ENCODE assay signal across 21 cellular contexts in the genomic region with DNA sequence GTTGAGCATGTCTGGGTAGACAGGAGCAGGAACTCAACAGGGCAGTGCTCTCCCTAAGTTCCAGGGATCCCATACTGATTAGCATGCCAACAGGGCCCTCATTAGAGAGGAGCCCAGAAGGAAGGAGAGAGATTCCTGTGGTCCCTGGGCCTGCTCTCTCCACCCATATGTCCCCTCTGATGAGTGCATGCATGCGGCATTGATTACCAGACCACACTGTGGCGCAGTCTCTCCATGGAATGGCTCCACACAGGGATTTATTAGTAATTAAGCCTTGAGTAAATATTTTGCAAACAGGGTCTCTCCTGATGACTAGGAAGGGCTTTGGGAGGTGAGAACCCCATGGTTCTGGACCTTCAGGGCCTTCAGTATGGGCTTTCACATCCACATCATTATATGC. TPM values are rescaled to one million over a fixed set of nuclear protein-coding genes. Genes with fewer than 3 reads are reported as not detected.
DNase-seq lines count a peak whose midpoint lies in the region; ATAC-seq, FAIRE-seq and TF ChIP-seq lines count a peak whose summit lies in the region.
"Had no signal": no experiment of that assay in that cellular context is flagged by ENCODE, and none has a peak within 500 bp of the region (broad histone marks: within the 10 kb centered on the region; RNA-seq: fewer than 3 reads in every experiment).

No MANE protein-coding gene starts in this region.

- H4K91ac ChIP-seq in H1 (replicated peaks; ENCODE audit: insufficient read length, low read length), result no peak overlapping the region

- no peak for DNase-seq in GM23338 (ENCODE audit: low spot score)
- DNase-seq in RPMI7951 (ENCODE audit: low read depth), result peak; percentile 29
- no peak for DNase-seq in H1 (ENCODE audit: low read depth in 1 of 2, low spot score in 2 of 2)
- no peak for DNase-seq in upper lobe of left lung
- DNase-seq in posterior cingulate gyrus, result no peak
- no peak for DNase-seq in heart left ventricle
- DNase-seq: AML-193; CD4-positive, alpha-beta memory T cell; DMS53; DND-41; EL; GM23248; H7; KG1 had no signal

- H4K20me1 ChIP-seq in GM23338 (replicated peaks; ENCODE audit: insufficient read depth) (no peaks in the 10 kb centered on the region), H1 (replicated peaks in 1 of 2; ENCODE audit: control insufficient read depth in 1 of 2, insufficient read depth in 2 of 2, low read length in 2 of 2) (no peaks in the 10 kb centered on the region)

- H3K79me2 ChIP-seq in GM23338 (replicated peaks; ENCODE audit: insufficient read depth), result no peaks in the 10 kb centered on the region
- no peaks in the 10 kb centered on the region for H3K79me2 ChIP-seq in H1 (ENCODE audit: control insufficient read depth in 1 of 2, insufficient read depth in 2 of 2, low read length in 2 of 2)

- no peak overlapping the region; the same call in 1 of the 2 replicates for H2BK5ac ChIP-seq in H1 (ENCODE audit: low read depth, low read length)

- H2BK12ac ChIP-seq in H1 (ENCODE audit: low read depth, low read length), result no peak overlapping the region

- ATAC-seq in GM23338 (no peak), upper lobe of left lung (ENCODE audit: low FRiP score in 2 of 2) (no peak), heart left ventricle (no peak)

- no peak for TF ChIP-seq EP300 in H1 (IDR thresholded peaks at IDR 0.05; ENCODE audit: borderline replicate concordance in 1 of 2, low read depth in 2 of 2, low read length in 2 of 2)
- TF ChIP-seq EP300 in upper lobe of left lung (IDR thresholded peaks at IDR 0.05), result no peak

- H3K4ac ChIP-seq in H1 (replicated peaks; ENCODE audit: insufficient read length, low read depth, low read length), result no peak overlapping the region

- 0 out of 2 replicates have a peak, but pooled peaks cover 4% of the 10 kb centered on the region for H3K9me2 ChIP-seq in GM23338 (ENCODE audit: insufficient read depth)

- no peak overlapping the region for H2BK120ac ChIP-seq in H1 (replicated peaks; ENCODE audit: low read depth, low read length)

- no peak overlapping the region for H3K4me3 ChIP-seq in GM23338
- no peak overlapping the region for H3K4me3 ChIP-seq in H1 (ENCODE audit: extremely low read depth in 1 of 4, insufficient read depth in 2 of 4, low read depth in 3 of 4, low read length in 4 of 4)
- no peak overlapping the region for H3K4me3 ChIP-seq in upper lobe of left lung
- H3K4me3 ChIP-seq in heart left ventricle, result no peak overlapping the region
- H3K4me3 ChIP-seq: GM23248 had no signal

- no peak overlapping the region for H3K23ac ChIP-seq in H1 (ENCODE audit: insufficient read length)

- H3K79me1 ChIP-seq in H1 (ENCODE audit: low read depth, low read length), result no peaks in the 10 kb centered on the region

- no peaks in the 10 kb centered on the region for H3F3A ChIP-seq in GM23338 (replicated peaks; ENCODE audit: low read depth)

- no peak overlapping the region for H3K27ac Mint-ChIP-seq in GM23338
- H3K27ac Mint-ChIP-seq: CD4-positive, alpha-beta memory T cell had no signal

- no peak overlapping the region for H3K18ac ChIP-seq in H1 (ENCODE audit: extremely low read depth, low read length)

- no peak overlapping the region for H4K8ac ChIP-seq in H1 (ENCODE audit: extremely low read depth, insufficient read depth, low read length)

- H3K4me1 Mint-ChIP-seq in GM23338, result peaks cover 2% of the 10 kb centered on the region; the same call in 2 of the 3 replicates
- H3K4me1 Mint-ChIP-seq: CD4-positive, alpha-beta memory T cell had no signal

- peak; percentile 3 for TF ChIP-seq CTCF in GM12873 (IDR thresholded peaks at IDR 0.05; ENCODE audit: insufficient read depth, low read depth, low read length, missing control alignments)
- peak in 1 of 2 experiments; percentile 54; a peak in 2 of 4 replicates for TF ChIP-seq CTCF in GM23338 (conservative IDR thresholded peaks at IDR 0.05; ENCODE audit: low read depth in 2 of 2)
- no peak for TF ChIP-seq CTCF in H1 (IDR thresholded peaks at IDR 0.05; ENCODE audit: control extremely low read depth in 1 of 3, insufficient read depth in 1 of 3, low read depth in 1 of 3, low read length in 3 of 3)
- no peak for TF ChIP-seq CTCF in upper lobe of left lung (IDR thresholded peaks at IDR 0.05)
- no peak for TF ChIP-seq CTCF in heart left ventricle (IDR thresholded peaks at IDR 0.05)

- H3K23me2 ChIP-seq in H1 (ENCODE audit: low read depth, low read length), result no peaks in the 10 kb centered on the region; the same call in 1 of the 2 replicates

- H3K14ac ChIP-seq in H1 (ENCODE audit: insufficient read length), result no peak overlapping the region

- no peak overlapping the region for H3K4me2 ChIP-seq in GM23338
- no peak overlapping the region for H3K4me2 ChIP-seq in H1 (ENCODE audit: insufficient read depth in 1 of 2, low read depth in 2 of 2, low read length in 2 of 2)

- H3K27me3 Mint-ChIP-seq in GM23338 (ENCODE audit: insufficient read depth, low read depth, poor library complexity), result no peaks in the 10 kb centered on the region

- H2AK5ac ChIP-seq in H1 (ENCODE audit: low read depth, low read length), result no peak overlapping the region

- peak; percentile 9 to 41; a peak in 2 of 4 replicates for TF ChIP-seq RAD21 in H1 (IDR thresholded peaks at IDR 0.05 in 1 of 2, conservative IDR thresholded peaks at IDR 0.05 in 1 of 2; ENCODE audit: low read depth in 2 of 2, low read length in 2 of 2)

- no peak overlapping the region for H4K5ac ChIP-seq in H1 (ENCODE audit: insufficient read length, low read depth, low read length)

- WGBS in H1 (ENCODE audit: extremely low coverage in 1 of 2, insufficient coverage in 1 of 2, insufficient read length in 1 of 2, insufficient replicate concordance in 2 of 2, low coverage in 1 of 2, low lambda C conversion rate in 2 of 2, missing lambda C conversion rate in 1 of 2), 2 experiments, result 70% methylated on average over 2 of the region's 2 CpGs; no CpG with 5 or more reads in 1 of the 2 experiments
- 80 to 100% methylated on average over 2 of the region's 2 CpGs for WGBS in upper lobe of left lung, 2 donors
- WGBS in heart left ventricle, 4 donors, result 50 to 93% (median 72%) methylated on average over 2 of the region's 2 CpGs

- H3K4me3 Mint-ChIP-seq in GM23338, result no peak overlapping the region
- H3K4me3 Mint-ChIP-seq: CD4-positive, alpha-beta memory T cell had no signal

- H3K9me3 ChIP-seq in H1 (ENCODE audit: insufficient read depth in 2 of 2, low read depth in 1 of 2, low read length in 1 of 2) (peaks cover 6 to 9% of the 10 kb centered on the region in 2 experiments; a peak in 2 of 4 replicates), upper lobe of left lung (peaks cover 0 to 12% (median 0%) of the 10 kb centered on the region in 4 donors), heart left ventricle (peaks cover 0 to 10% (median 0%) of the 10 kb centered on the region in 12 donors)

- H2AFZ ChIP-seq in GM23338, result 0 out of 2 replicates have a peak overlapping the region, but pooled peaks have one; percentile 18
- no peak overlapping the region for H2AFZ ChIP-seq in H1 (ENCODE audit: low read length)
- H2AFZ ChIP-seq: GM23248 had no signal

- POLR2A ChIA-PET in H1 (lab: Charles Lee; ENCODE audit: partially characterized antibody), result no interaction called here

- no peak overlapping the region for H3K9ac ChIP-seq in H1 (replicated peaks in 1 of 4; ENCODE audit: extremely low read depth in 1 of 4, low read depth in 3 of 4, low read length in 3 of 4)
- H3K9ac ChIP-seq: GM23248 had no signal

- no peaks in the 10 kb centered on the region for H3K36me3 Mint-ChIP-seq in GM23338 (ENCODE audit: low read depth)
- H3K36me3 Mint-ChIP-seq: CD4-positive, alpha-beta memory T cell had no signal

- H2BK15ac ChIP-seq in H1 (ENCODE audit: low read length), result no peak overlapping the region

- H3K36me3 ChIP-seq in GM23338 (ENCODE audit: insufficient read depth) (no peaks in the 10 kb centered on the region), H1 (ENCODE audit: control insufficient read depth in 2 of 4, insufficient read depth in 4 of 4, low read length in 3 of 4) (no peaks in the 10 kb centered on the region), upper lobe of left lung (no peaks in the 10 kb centered on the region), heart left ventricle (no peaks in the 10 kb centered on the region)

- H3K27me3 ChIP-seq in GM23338 (ENCODE audit: insufficient read depth) (no peaks in the 10 kb centered on the region), H1 (replicated peaks in 1 of 4; ENCODE audit: control insufficient read depth in 3 of 4, extremely low read depth in 1 of 4, insufficient read depth in 3 of 4, low read length in 3 of 4) (no peaks in the 10 kb centered on the region), upper lobe of left lung (no peaks in the 10 kb centered on the region), heart left ventricle (no peaks in the 10 kb centered on the region)

- H2BK20ac ChIP-seq in H1 (ENCODE audit: low read length), result no peak overlapping the region

- intact Hi-C loops in posterior cingulate gyrus (cut with DNase I) (no loop called here), heart left ventricle (cut with DNase I) (no loop called here)

- TF ChIP-seq POLR2A in H1 (IDR thresholded peaks at IDR 0.05; ENCODE audit: control extremely low read depth in 1 of 2, low read depth in 2 of 2, low read length in 2 of 2) (no peak), upper lobe of left lung (IDR thresholded peaks at IDR 0.05) (no peak), heart left ventricle (IDR thresholded peaks at IDR 0.05) (no peak)

- H3K56ac ChIP-seq in H1 (replicated peaks; ENCODE audit: insufficient read length, low read depth, low read length), result no peak overlapping the region

- H3K9me3 Mint-ChIP-seq in GM23338, result peaks cover 8% of the 10 kb centered on the region; the same call in 2 of the 3 replicates

- H3K4me1 ChIP-seq in GM23338 (ENCODE audit: insufficient read depth), result no peaks in the 10 kb centered on the region
- H3K4me1 ChIP-seq in H1 (replicated peaks in 1 of 4; ENCODE audit: control insufficient read depth in 3 of 4, insufficient read depth in 4 of 4, low read length in 3 of 4), result no peaks in the 10 kb centered on the region
- no peaks in the 10 kb centered on the region for H3K4me1 ChIP-seq in upper lobe of left lung
- H3K4me1 ChIP-seq in heart left ventricle, result no peaks in the 10 kb centered on the region

- CTCF ChIA-PET in H1 (lab: Charles Lee; ENCODE audit: partially characterized antibody), result interaction anchor here (1.0 to 1.7 kb wide), 3 partner anchors 21 to 58 kb away, joined by 3 to 4 read pairs (median 3); no protein-coding TSS in a partner anchor

- no peak for FAIRE-seq in H1 (lab: Jason Lieb, UNC)
- FAIRE-seq: A204.1, GM12892, GM18507 had no signal

- H3K27ac ChIP-seq in GM23338 (ENCODE audit: low read depth), result no peak overlapping the region
- H3K27ac ChIP-seq in H1 (ENCODE audit: low read depth, low read length), result no peak overlapping the region
- no peak overlapping the region for H3K27ac ChIP-seq in upper lobe of left lung
- H3K27ac ChIP-seq in heart left ventricle, result no peak overlapping the region
- H3K27ac ChIP-seq: C4-2B, GM23248 had no signal

RNA-seq across cellular contexts. Expression of gene ST8SIA2, which starts 60.0 kb away (rescaled TPM):
- 1.2 and 2.0 TPM in 2 replicates for total RNA-seq in GM23338 (2014; rRNA removed; shearing (Covaris generic))
- 0.66 and 0.90 TPM in 2 replicates for polyA plus RNA-seq in GM23338 (2016; fragmentation: Nextera tagmentation; extraction: Ambion mirVana)
- 15.1 and 20.4 TPM in 2 replicates for total RNA-seq in RPMI7951 (2014; rRNA removed; shearing (Covaris generic))
- total RNA-seq in H1 (2021; fragmentation: NEBNext Ultra II Directional; extraction: Animal tissue kit (Norgen Biotek cat#: 25700)), result 3.2 and 4.5 TPM in 2 replicates
- polyA plus RNA-seq in H1 (2011; rRNA removed), result 3.0 and 4.4 TPM in 2 replicates
- 2.0 TPM for polyA plus RNA-seq in H1 (2011; cell fraction: cytosol; rRNA removed)
- polyA plus RNA-seq in H1 (2011; cell fraction: nucleus; rRNA removed), result 5.9 TPM
- 2.6 to 4.5 TPM (median 3.3 TPM) in 4 replicates for polyA plus RNA-seq in H1 (2012, experiment 1 of 2)
- polyA plus RNA-seq in H1 (2012, experiment 2 of 2), result 2.2 TPM
- 2.8 TPM for polyA plus RNA-seq in H1 (2013, experiment 1 of 2)
- polyA plus RNA-seq in H1 (2013, experiment 2 of 2), result 3.5 TPM
- 2.2 and 3.7 TPM in 2 replicates for polyA minus RNA-seq in H1 (2011; rRNA and poly(A)+ RNA removed)
- polyA minus RNA-seq in H1 (2011; cell fraction: cytosol; rRNA and poly(A)+ RNA removed), result 1.5 TPM
- 4.5 TPM for polyA minus RNA-seq in H1 (2011; cell fraction: nucleus; rRNA and poly(A)+ RNA removed)
- total RNA-seq in upper lobe of left lung, result under 1 TPM in 1 of 6 donors, not detected in 5; 0.03 TPM
- 10 to 100 TPM in 1 of 9 donors, 1 to 10 TPM in 8; 2.8 to 14.3 (median 3.9) TPM for total RNA-seq in heart left ventricle
- 1 to 10 TPM in 1 of 2 donors, under 1 TPM in 1; 0.50 to 2.1 TPM for polyA plus RNA-seq in heart left ventricle
- total RNA-seq: CD4-positive, alpha-beta memory T cell; G401; GM23248 had no signal
- polyA plus RNA-seq: BJ; CD4-positive, alpha-beta memory T cell; GM23248 had no signal
